In the genomic region with DNA sequence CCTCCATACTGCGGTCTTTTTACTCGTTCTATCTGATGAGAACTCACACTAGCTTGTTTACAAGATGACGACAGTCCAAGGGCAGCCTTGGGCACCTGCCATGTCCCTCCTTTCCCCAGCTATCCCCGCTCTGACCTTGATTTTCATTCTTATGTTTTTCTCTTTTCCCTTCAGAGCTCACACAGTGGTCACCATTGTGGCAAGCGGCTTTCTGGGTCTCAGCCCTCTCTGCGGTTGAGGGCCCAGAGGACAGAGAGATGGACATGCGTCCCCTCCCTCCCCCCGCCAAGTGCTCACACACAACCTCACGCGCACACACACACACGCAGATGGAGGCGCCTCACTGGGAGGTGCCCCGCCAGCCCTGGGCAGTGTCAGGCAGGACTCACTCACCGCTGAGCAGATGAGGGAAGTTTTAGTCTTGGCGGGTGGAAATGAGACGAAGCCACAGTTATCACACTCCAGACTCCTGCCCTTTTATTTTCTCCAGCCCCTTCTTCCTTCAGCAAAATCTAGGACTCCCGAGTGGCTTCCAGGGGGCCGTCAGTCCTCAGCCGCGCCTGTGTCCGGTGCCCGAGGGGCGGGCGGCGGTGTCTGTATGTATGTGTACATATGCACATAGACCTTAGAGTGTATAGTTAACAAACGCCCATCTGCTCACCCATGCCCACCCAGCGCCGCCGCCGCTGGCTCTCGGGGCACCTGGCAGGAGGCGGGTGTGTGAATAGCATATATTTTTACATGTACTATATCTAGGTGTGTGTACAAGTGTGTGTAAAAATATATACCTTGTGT, we compare ENCODE assay signal across 19 cellular contexts. TPM values are rescaled to one million over a fixed set of nuclear protein-coding genes. Genes with fewer than 3 reads are reported as not detected.
DNase-seq lines count a peak whose midpoint lies in the region; ATAC-seq and TF ChIP-seq lines count a peak whose summit lies in the region.
"Had no signal": no experiment of that assay in that cellular context is flagged by ENCODE, and none has a peak within 500 bp of the region (broad histone marks: within the 10 kb centered on the region; RNA-seq: fewer than 3 reads in every experiment).

No MANE protein-coding gene starts in this region.

- 71 to 85% methylated on average over 12 to 20 of the region's 32 CpGs for WGBS in gastroesophageal sphincter (ENCODE audit: low coverage in 1 of 2), 2 donors

- ATAC-seq in gastroesophageal sphincter, result peak; percentile 85
- ATAC-seq in activated CD8-positive, alpha-beta T cell treated with anti-CD3 and anti-CD28 coated beads, Interleukin-2, amount 10 ng/mL, durations not matched to agents 7 days and 5 days, result no peak
- ATAC-seq: activated T-cell treated with anti-CD3 and anti-CD28 coated beads, Interleukin-2, amount 50 U/mL, for 4 hours had no signal

- H3K4me1 ChIP-seq in PC-9 (replicated peaks; ENCODE audit: insufficient read depth) (no peaks in the 10 kb centered on the region), gastroesophageal sphincter (peaks cover 0 to 63% (median 3%) of the 10 kb centered on the region in 3 donors), rectal smooth muscle tissue (ENCODE audit: control insufficient read depth, insufficient read depth, low read length) (peaks cover 18% of the 10 kb centered on the region)
- H3K4me1 ChIP-seq: colonic mucosa had no signal

- CTCF ChIA-PET in PC-9 (lab: Charles Lee), result no interaction called here
- CTCF ChIA-PET in activated CD8-positive, alpha-beta T cell treated with anti-CD3 and anti-CD28 coated beads, Interleukin-2, amount 10 ng/mL, durations not matched to agents 7 days and 5 days (lab: Charles Lee), result interaction anchor here (1.1 kb wide), 1 partner anchor 285 kb away, joined by 3 read pairs; no protein-coding TSS in a partner anchor

- no peaks in the 10 kb centered on the region for H3K27me3 Mint-ChIP-seq in activated CD8-positive, alpha-beta T cell treated with anti-CD3 and anti-CD28 coated beads, Interleukin-2, amount 10 ng/mL, durations not matched to agents 7 days and 5 days (ENCODE audit: low read depth)

- DNase-seq in GM13976 (ENCODE audit: low spot score) (peak; percentile 11), PC-9 (no peak), SIG-M5 (lab: John Stamatoyannopoulos, UW) (no peak), 8988T (no peak), SW480 (ENCODE audit: low spot score) (no peak)
- no peak for DNase-seq in activated CD8-positive, alpha-beta T cell treated with anti-CD3 and anti-CD28 coated beads, Interleukin-2, amount 10 ng/mL, durations not matched to agents 7 days and 5 days
- DNase-seq: activated CD4-positive, alpha-beta T cell treated with anti-CD3 and anti-CD28 coated beads, Interleukin-2, amount 50 U/mL, for 48 hours; activated T-cell treated with anti-CD3 and anti-CD28 coated beads, Interleukin-2, amount 50 U/mL, for 4 hours; amniotic stem cell; BE2C; colonic mucosa; MM.1S; NCI-H2029 treated with DMSO at 0.1 percent for 48 hours; NCI-H69; stimulated activated CD4-positive, alpha-beta T cell treated with anti-CD3 and anti-CD28 coated beads, Interleukin-4, amount 100 ng/mL, for 24 hours; trophoblast cell had no signal

- H3K27me3 ChIP-seq in PC-9 (ENCODE audit: insufficient read depth, low read depth) (no peaks in the 10 kb centered on the region), gastroesophageal sphincter (no peaks in the 10 kb centered on the region), rectal smooth muscle tissue (ENCODE audit: control insufficient read depth, insufficient read depth, low read length) (no peaks in the 10 kb centered on the region)
- H3K27me3 ChIP-seq: BE2C, colonic mucosa had no signal

- in situ Hi-C loops in GM13976 (cut with MboI; ENCODE audit: low sequenced_read_pairs, unreplicated experiment), result no loop called here

- H4K20me1 ChIP-seq in PC-9 (ENCODE audit: insufficient read depth), result no peaks in the 10 kb centered on the region

- no peaks in the 10 kb centered on the region for H3K4me1 Mint-ChIP-seq in activated CD8-positive, alpha-beta T cell treated with anti-CD3 and anti-CD28 coated beads, Interleukin-2, amount 10 ng/mL, durations not matched to agents 7 days and 5 days (ENCODE audit: low read depth)

- TSS peak; percentile 17 for BruUV-seq in PC-9 (replicated peaks; lab: Mats Ljungman, UMichigan)

- no peaks in the 10 kb centered on the region for H3K79me2 ChIP-seq in PC-9 (ENCODE audit: low read depth)

- no peaks in the 10 kb centered on the region for H3K9me3 Mint-ChIP-seq in activated CD8-positive, alpha-beta T cell treated with anti-CD3 and anti-CD28 coated beads, Interleukin-2, amount 10 ng/mL, durations not matched to agents 7 days and 5 days (ENCODE audit: insufficient read depth)
- H3K9me3 Mint-ChIP-seq: activated T-cell treated with anti-CD3 and anti-CD28 coated beads, Interleukin-2, amount 50 U/mL, for 4 hours had no signal

- H3K27ac ChIP-seq in PC-9 (no peak overlapping the region), gastroesophageal sphincter (peak overlapping the region; percentile 3 to 83 (median 78)), rectal smooth muscle tissue (ENCODE audit: low read depth, low read length) (peak overlapping the region; percentile 80)
- H3K27ac ChIP-seq: colonic mucosa, epithelial cell of prostate had no signal

- H3K9me3 ChIP-seq in PC-9 (ENCODE audit: insufficient read depth, low read depth) (no peaks in the 10 kb centered on the region), gastroesophageal sphincter (no peaks in the 10 kb centered on the region)
- H3K9me3 ChIP-seq: BE2C, colonic mucosa had no signal

- POLR2A ChIA-PET in PC-9 (lab: Charles Lee; ENCODE audit: unreplicated experiment), result no interaction called here
- POLR2A ChIA-PET in activated CD8-positive, alpha-beta T cell treated with anti-CD3 and anti-CD28 coated beads, Interleukin-2, amount 10 ng/mL, durations not matched to agents 7 days and 5 days (lab: Charles Lee), result interaction anchor here (1.7 kb wide), 1 partner anchor 36 kb away, joined by 6 read pairs; no protein-coding TSS in a partner anchor

- H3K4me3 Mint-ChIP-seq in activated CD8-positive, alpha-beta T cell treated with anti-CD3 and anti-CD28 coated beads, Interleukin-2, amount 10 ng/mL, durations not matched to agents 7 days and 5 days, result no peak overlapping the region
- H3K4me3 Mint-ChIP-seq: activated T-cell treated with anti-CD3 and anti-CD28 coated beads, Interleukin-2, amount 50 U/mL, for 4 hours had no signal

- H3F3A ChIP-seq in PC-9 (ENCODE audit: insufficient read depth, low read depth), result no peaks in the 10 kb centered on the region

- H2AFZ ChIP-seq in PC-9, result no peak overlapping the region

- TF ChIP-seq CTCF in GM13976 (IDR thresholded peaks at IDR 0.05; ENCODE audit: borderline replicate concordance, control extremely low read depth, extremely low read depth, insufficient read depth, missing control alignments) (no peak), PC-9 (conservative IDR thresholded peaks at IDR 0.05) (no peak), gastroesophageal sphincter (IDR thresholded peaks at IDR 0.05) (no peak)

- no peaks in the 10 kb centered on the region for H3K9me2 ChIP-seq in PC-9 (ENCODE audit: insufficient read depth)

- H3K4me3 ChIP-seq in PC-9 (no peak overlapping the region), gastroesophageal sphincter (no peak overlapping the region), rectal smooth muscle tissue (ENCODE audit: low read length) (no peak overlapping the region)
- H3K4me3 ChIP-seq: colonic mucosa had no signal

- TF ChIP-seq POLR2A in gastroesophageal sphincter (IDR thresholded peaks at IDR 0.05), result no peak

- intact Hi-C loops in PC-9 (cut with micrococcal nuclease; ENCODE audit: unreplicated experiment), result no loop called here

- no peak overlapping the region for H3K9ac ChIP-seq in rectal smooth muscle tissue (ENCODE audit: low read length)

- no peak overlapping the region for H3K4me2 ChIP-seq in PC-9

- no peaks in the 10 kb centered on the region for H3K36me3 ChIP-seq in PC-9 (ENCODE audit: low read depth)
- H3K36me3 ChIP-seq in gastroesophageal sphincter, result peaks cover 0 to 63% of the 10 kb centered on the region in 2 donors
- H3K36me3 ChIP-seq in rectal smooth muscle tissue (ENCODE audit: control insufficient read depth, insufficient read depth, low read length), result peaks cover 20% of the 10 kb centered on the region

- no peak for TF ChIP-seq EP300 in gastroesophageal sphincter (IDR thresholded peaks at IDR 0.05)

- H3K36me3 Mint-ChIP-seq in activated CD8-positive, alpha-beta T cell treated with anti-CD3 and anti-CD28 coated beads, Interleukin-2, amount 10 ng/mL, durations not matched to agents 7 days and 5 days (ENCODE audit: low read depth), result peaks cover 2% of the 10 kb centered on the region

- no peak overlapping the region for H3K27ac Mint-ChIP-seq in activated CD8-positive, alpha-beta T cell treated with anti-CD3 and anti-CD28 coated beads, Interleukin-2, amount 10 ng/mL, durations not matched to agents 7 days and 5 days

RNA-seq across cellular contexts. Expression of a gene that starts 13.8 kb away (rescaled TPM):
- total RNA-seq in PC-9 (2021), result 13.3 and 25.3 TPM in 2 replicates
- 1,000 to 10,000 TPM; 1,087 to 2,842 (median 1,707) TPM for total RNA-seq in gastroesophageal sphincter
- total RNA-seq in activated CD8-positive, alpha-beta T cell treated with anti-CD3 and anti-CD28 coated beads, Interleukin-2, amount 10 ng/mL, durations not matched to agents 7 days and 5 days, result under 1 TPM; 0.18 to 0.31 TPM

RNA-seq across cellular contexts. Expression of a gene that starts 45.9 kb away (rescaled TPM):
- 15.7 and 18.3 TPM in 2 replicates for total RNA-seq in PC-9 (2021)
- 10 to 100 TPM in 2 of 4 donors, 1 to 10 TPM in 2; 7.2 to 14.0 (median 9.4) TPM for total RNA-seq in gastroesophageal sphincter
- 10 to 100 TPM; 29.2 to 32.9 TPM for total RNA-seq in activated CD8-positive, alpha-beta T cell treated with anti-CD3 and anti-CD28 coated beads, Interleukin-2, amount 10 ng/mL, durations not matched to agents 7 days and 5 days

Comparison
In these comparisons a context has a peak if more than half of its experiments do, and no peak if none do; other contexts are left out.
1. RNA of a gene that starts 13.8 kb away (total RNA-seq): 1,087 to 2,842 TPM in gastroesophageal sphincter; 13.3 to 25.3 TPM in PC-9 and 0.18 to 0.31 TPM in activated CD8-positive, alpha-beta T cell treated with anti-CD3 and anti-CD28 coated beads, Interleukin-2, amount 10 ng/mL, durations not matched to agents 7 days and 5 days; every median in the first group is over 10 times any median in the second.